ENCODE assay signal across 27 cellular contexts in genomic region chr14:93054006-93054405, GRCh38.
DNase-seq lines count a peak whose midpoint lies in the region; ATAC-seq and TF ChIP-seq lines count a peak whose summit lies in the region.
"Had no signal": no experiment of that assay in that cellular context is flagged by ENCODE, and none has a peak within 500 bp of the region (broad histone marks: within the 10 kb centered on the region; RNA-seq: fewer than 3 reads in every experiment).

No MANE protein-coding gene starts in this region.

- H3K27me3 Mint-ChIP-seq in activated B cell treated with CpG ODN at 0.5 μM for 24 hours, result no peaks in the 10 kb centered on the region
- H3K27me3 Mint-ChIP-seq: naive thymus-derived CD4-positive, alpha-beta T cell had no signal

- H3K9ac ChIP-seq in BLaER1, result no peak overlapping the region

- H3K4me2 ChIP-seq in BLaER1, result peak overlapping the region; percentile 45

- H3K27me3 ChIP-seq in BLaER1, result no peaks in the 10 kb centered on the region
- H3K27me3 ChIP-seq: body of pancreas, heart right ventricle had no signal

- H3K36me3 Mint-ChIP-seq in activated B cell treated with CpG ODN at 0.5 μM for 24 hours (ENCODE audit: low read depth), result peaks cover 20% of the 10 kb centered on the region
- peaks cover 22% of the 10 kb centered on the region for H3K36me3 Mint-ChIP-seq in stimulated activated effector memory CD8-positive, alpha-beta T cell treated with anti-CD3 and anti-CD28 coated beads, Interleukin-12 subunit alpha, Interleukin-12 subunit beta, amount 100 ng/mL, for 72 hours

- ATAC-seq in activated B cell treated with CpG ODN at 0.5 μM for 24 hours (ENCODE audit: low read depth) (peak; percentile 73), left colon (peak; percentile 17)
- no peak for ATAC-seq in stimulated activated effector memory CD8-positive, alpha-beta T cell treated with anti-CD3 and anti-CD28 coated beads, Interleukin-12 subunit alpha, Interleukin-12 subunit beta, amount 100 ng/mL, for 72 hours
- ATAC-seq: body of pancreas; heart right ventricle; naive thymus-derived CD4-positive, alpha-beta T cell; right cardiac atrium had no signal

- TF ChIP-seq CTCF in activated B cell treated with CpG ODN at 0.5 μM for 24 hours (IDR thresholded peaks at IDR 0.05), result no peak

- no peak overlapping the region for H3K4me3 Mint-ChIP-seq in activated B cell treated with CpG ODN at 0.5 μM for 24 hours
- H3K4me3 Mint-ChIP-seq in stimulated activated effector memory CD8-positive, alpha-beta T cell treated with anti-CD3 and anti-CD28 coated beads, Interleukin-12 subunit alpha, Interleukin-12 subunit beta, amount 100 ng/mL, for 72 hours, result no peak overlapping the region
- H3K4me3 Mint-ChIP-seq: naive thymus-derived CD4-positive, alpha-beta T cell; T-helper 2 cell treated with Interferon-gamma antibody and Interleukin-4, amounts not matched to agents 5 μg/mL and 100 μg/mL, for 36 hours had no signal

- peak overlapping the region; percentile 14; the same call in 1 of the 2 replicates for H3K27ac ChIP-seq in BLaER1
- H3K27ac ChIP-seq: body of pancreas, heart right ventricle, SK-N-MC, VCaP had no signal

- DNase-seq in activated B cell treated with CpG ODN at 0.5 μM for 24 hours (no peak), left colon (peak in 1 of 2 donors; percentile 75), pons (ENCODE audit: low spot score) (no peak), posterior cingulate gyrus (no peak), NCI-H2107 treated with DMSO at 0.1 percent for 48 hours (lab: John Stamatoyannopoulos, UW; ENCODE audit: unreplicated experiment) (no peak), amniotic stem cell (lab: John Stamatoyannopoulos, UW) (no peak)
- no peak for DNase-seq in stimulated activated effector memory CD8-positive, alpha-beta T cell treated with anti-CD3 and anti-CD28 coated beads, Interleukin-12 subunit alpha, Interleukin-12 subunit beta, amount 100 ng/mL, for 72 hours (ENCODE audit: low spot score in 2 of 2)
- DNase-seq: activated CD4-positive, alpha-beta T cell treated with anti-CD3 and anti-CD28 coated beads, Interleukin-2, amount 50 U/mL, for 1 hour; activated CD8-positive, alpha-beta memory T cell treated with anti-CD3 and anti-CD28 coated beads, Interleukin-2, amount 50 U/mL, for 4 hours; body of pancreas; Caco-2; DMS79 treated with DMSO at 0.1 percent for 48 hours; effector memory CD4-positive, alpha-beta T cell; erythroblast; foreskin fibroblast; GOT3; heart right ventricle; mammary epithelial cell; naive thymus-derived CD4-positive, alpha-beta T cell; NCI-H187; stimulated activated CD4-positive, alpha-beta T cell treated with anti-CD3 and anti-CD28 coated beads, Interleukin-12 subunit alpha, Interleukin-12 subunit beta, amount 100 ng/mL, for 4 hours; stimulated activated CD4-positive, alpha-beta T cell treated with anti-CD3 and anti-CD28 coated beads, Interleukin-4, amount 100 ng/mL, for 24 hours had no signal

- no peak overlapping the region for H3K27ac Mint-ChIP-seq in activated B cell treated with CpG ODN at 0.5 μM for 24 hours
- peak overlapping the region; percentile 43 for H3K27ac Mint-ChIP-seq in stimulated activated effector memory CD8-positive, alpha-beta T cell treated with anti-CD3 and anti-CD28 coated beads, Interleukin-12 subunit alpha, Interleukin-12 subunit beta, amount 100 ng/mL, for 72 hours
- H3K27ac Mint-ChIP-seq: T-helper 2 cell treated with Interferon-gamma antibody and Interleukin-4, amounts not matched to agents 5 μg/mL and 100 μg/mL, for 36 hours had no signal

- no peak overlapping the region for H3K4me3 ChIP-seq in BLaER1
- H3K4me3 ChIP-seq: body of pancreas, heart right ventricle, SK-N-MC had no signal

- intact Hi-C loops in activated B cell treated with CpG ODN at 0.5 μM for 24 hours (cut with micrococcal nuclease), result no loop called here
- intact Hi-C loops in left colon (cut with DNase I, micrococcal nuclease), result no loop called here
- intact Hi-C loops in posterior cingulate gyrus (cut with DNase I), result no loop called here

- POLR2A ChIA-PET in activated B cell treated with CpG ODN at 0.5 μM for 24 hours (lab: Charles Lee), result no interaction called here

- 0 out of 2 replicates have a peak, but pooled peaks cover 7% of the 10 kb centered on the region for H4K20me1 ChIP-seq in BLaER1

- H3K9me3 Mint-ChIP-seq in activated B cell treated with CpG ODN at 0.5 μM for 24 hours, result no peaks in the 10 kb centered on the region
- H3K9me3 Mint-ChIP-seq in stimulated activated effector memory CD8-positive, alpha-beta T cell treated with anti-CD3 and anti-CD28 coated beads, Interleukin-12 subunit alpha, Interleukin-12 subunit beta, amount 100 ng/mL, for 72 hours, result no peaks in the 10 kb centered on the region
- H3K9me3 Mint-ChIP-seq: naive thymus-derived CD4-positive, alpha-beta T cell; T-helper 2 cell treated with Interferon-gamma antibody and Interleukin-4, amounts not matched to agents 5 μg/mL and 100 μg/mL, for 36 hours had no signal

- H3K36me3 ChIP-seq in BLaER1, result peaks cover 11% of the 10 kb centered on the region; the same call in 1 of the 2 replicates

- CTCF ChIA-PET in activated B cell treated with CpG ODN at 0.5 μM for 24 hours (lab: Charles Lee), result no interaction called here

- H3K4me1 ChIP-seq in BLaER1, result peaks cover 41% of the 10 kb centered on the region

- peaks cover 17% of the 10 kb centered on the region for H3K4me1 Mint-ChIP-seq in activated B cell treated with CpG ODN at 0.5 μM for 24 hours
- peaks cover 36% of the 10 kb centered on the region for H3K4me1 Mint-ChIP-seq in stimulated activated effector memory CD8-positive, alpha-beta T cell treated with anti-CD3 and anti-CD28 coated beads, Interleukin-12 subunit alpha, Interleukin-12 subunit beta, amount 100 ng/mL, for 72 hours

- H3K9me3 ChIP-seq in BLaER1, result no peaks in the 10 kb centered on the region
- H3K9me3 ChIP-seq: body of pancreas, Caco-2, heart right ventricle had no signal
